In the genomic region with DNA sequence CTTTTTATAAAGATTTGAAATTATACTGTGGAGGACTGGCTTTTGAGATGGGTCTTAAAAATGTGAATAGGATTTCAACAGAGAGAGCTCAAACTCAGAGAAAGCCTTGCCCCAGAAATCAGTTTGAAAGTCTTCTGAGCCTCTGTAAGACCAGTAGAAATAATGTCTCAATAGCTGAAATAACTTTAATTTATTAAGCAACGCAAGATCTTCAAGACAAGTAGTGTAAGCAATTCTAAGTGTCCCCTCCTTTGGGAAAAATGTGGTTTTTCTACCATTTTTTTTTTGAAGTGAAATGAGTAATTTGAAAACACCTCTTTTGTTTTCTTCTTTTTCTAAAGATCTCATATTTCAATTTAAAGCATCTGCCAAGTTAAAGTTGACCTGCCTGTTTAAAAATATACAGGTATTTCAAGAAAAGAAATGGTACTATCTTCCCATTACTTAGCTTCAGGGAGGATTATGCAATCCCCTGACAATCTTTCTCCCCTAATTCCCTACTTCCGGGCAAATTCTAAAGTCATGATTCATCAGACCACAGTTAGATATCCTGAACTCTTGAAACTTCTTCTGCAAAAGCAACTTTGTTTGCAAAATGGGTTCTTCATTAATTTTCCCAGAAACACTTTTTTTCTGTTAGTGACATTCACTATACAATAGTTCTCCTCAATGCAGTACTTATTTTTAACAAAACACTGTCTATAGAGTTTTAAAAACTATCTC, we compare ENCODE assay signal across 1 cellular context.
TF ChIP-seq lines count a peak whose summit lies in the region.

No MANE protein-coding gene starts in this region.

TF ChIP-seq in K562, 482 proteins besides CTCF, POLR2A, EP300 and RAD21 (continued from another document):
- TF ChIP-seq, protein P1, sequence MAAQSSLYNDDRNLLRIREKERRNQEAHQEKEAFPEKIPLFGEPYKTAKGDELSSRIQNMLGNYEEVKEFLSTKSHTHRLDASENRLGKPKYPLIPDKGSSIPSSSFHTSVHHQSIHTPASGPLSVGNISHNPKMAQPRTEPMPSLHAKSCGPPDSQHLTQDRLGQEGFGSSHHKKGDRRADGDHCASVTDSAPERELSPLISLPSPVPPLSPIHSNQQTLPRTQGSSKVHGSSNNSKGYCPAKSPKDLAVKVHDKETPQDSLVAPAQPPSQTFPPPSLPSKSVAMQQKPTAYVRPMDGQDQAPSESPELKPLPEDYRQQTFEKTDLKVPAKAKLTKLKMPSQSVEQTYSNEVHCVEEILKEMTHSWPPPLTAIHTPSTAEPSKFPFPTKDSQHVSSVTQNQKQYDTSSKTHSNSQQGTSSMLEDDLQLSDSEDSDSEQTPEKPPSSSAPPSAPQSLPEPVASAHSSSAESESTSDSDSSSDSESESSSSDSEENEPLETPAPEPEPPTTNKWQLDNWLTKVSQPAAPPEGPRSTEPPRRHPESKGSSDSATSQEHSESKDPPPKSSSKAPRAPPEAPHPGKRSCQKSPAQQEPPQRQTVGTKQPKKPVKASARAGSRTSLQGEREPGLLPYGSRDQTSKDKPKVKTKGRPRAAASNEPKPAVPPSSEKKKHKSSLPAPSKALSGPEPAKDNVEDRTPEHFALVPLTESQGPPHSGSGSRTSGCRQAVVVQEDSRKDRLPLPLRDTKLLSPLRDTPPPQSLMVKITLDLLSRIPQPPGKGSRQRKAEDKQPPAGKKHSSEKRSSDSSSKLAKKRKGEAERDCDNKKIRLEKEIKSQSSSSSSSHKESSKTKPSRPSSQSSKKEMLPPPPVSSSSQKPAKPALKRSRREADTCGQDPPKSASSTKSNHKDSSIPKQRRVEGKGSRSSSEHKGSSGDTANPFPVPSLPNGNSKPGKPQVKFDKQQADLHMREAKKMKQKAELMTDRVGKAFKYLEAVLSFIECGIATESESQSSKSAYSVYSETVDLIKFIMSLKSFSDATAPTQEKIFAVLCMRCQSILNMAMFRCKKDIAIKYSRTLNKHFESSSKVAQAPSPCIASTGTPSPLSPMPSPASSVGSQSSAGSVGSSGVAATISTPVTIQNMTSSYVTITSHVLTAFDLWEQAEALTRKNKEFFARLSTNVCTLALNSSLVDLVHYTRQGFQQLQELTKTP (IDR thresholded peaks at IDR 0.05; ENCODE audit: low read depth in 1 of 2, partially characterized antibody in 2 of 2) = peak; percentile 67 to 85
- TF ChIP-seq ARID2 (IDR thresholded peaks at IDR 0.05) (no peak), HEY1 (CRISPR knock-in tag; IDR thresholded peaks at IDR 0.05; ENCODE audit: borderline replicate concordance) (no peak), MTA1 (IDR thresholded peaks at IDR 0.05; ENCODE audit: borderline replicate concordance) (peak; percentile 54; the same call in 1 of the 2 replicates), FOXA3 (CRISPR knock-in tag; conservative IDR thresholded peaks at IDR 0.05 in 1 of 2, IDR thresholded peaks at IDR 0.05 in 1 of 2) (no peak), NR2C2 (CRISPR knock-in tag; IDR thresholded peaks at IDR 0.05) (no peak), NR2C2 (tag; IDR thresholded peaks at IDR 0.05) (peak; percentile 16; the same call in 1 of the 2 replicates), ELF4 (CRISPR knock-in tag; IDR thresholded peaks at IDR 0.05) (no peak), ARNT (IDR thresholded peaks at IDR 0.05) (peak in 1 of 2 experiments; percentile 44; a peak in 1 of 4 replicates), SMARCE1 (IDR thresholded peaks at IDR 0.05) (peak; percentile 90), SMAD1 (IDR thresholded peaks at IDR 0.05; ENCODE audit: low read depth, low read length, partially characterized antibody) (no peak), FOS (IDR thresholded peaks at IDR 0.05; ENCODE audit: extremely low read depth, insufficient read length) (no peak), TAL1 (IDR thresholded peaks at IDR 0.05) (0 out of 2 replicates have a peak, but pooled peaks have one; percentile 21), XRCC4 (IDR thresholded peaks at IDR 0.05; ENCODE audit: extremely low read depth, insufficient read depth, insufficient read length) (no peak), CC2D1A (IDR thresholded peaks at IDR 0.05) (peak; percentile 55; the same call in 1 of the 2 replicates), ZNF644 (tag; IDR thresholded peaks at IDR 0.05; ENCODE audit: low read depth) (0 out of 2 replicates have a peak, but pooled peaks have one; percentile 36), ZNF3 (CRISPR knock-in tag; IDR thresholded peaks at IDR 0.05) (no peak), PYGO2 (tag; IDR thresholded peaks at IDR 0.05) (no peak), SMARCA4 (IDR thresholded peaks at IDR 0.05) (peak; percentile 93), BCOR (IDR thresholded peaks at IDR 0.05) (no peak)
- TF ChIP-seq, protein P2, sequence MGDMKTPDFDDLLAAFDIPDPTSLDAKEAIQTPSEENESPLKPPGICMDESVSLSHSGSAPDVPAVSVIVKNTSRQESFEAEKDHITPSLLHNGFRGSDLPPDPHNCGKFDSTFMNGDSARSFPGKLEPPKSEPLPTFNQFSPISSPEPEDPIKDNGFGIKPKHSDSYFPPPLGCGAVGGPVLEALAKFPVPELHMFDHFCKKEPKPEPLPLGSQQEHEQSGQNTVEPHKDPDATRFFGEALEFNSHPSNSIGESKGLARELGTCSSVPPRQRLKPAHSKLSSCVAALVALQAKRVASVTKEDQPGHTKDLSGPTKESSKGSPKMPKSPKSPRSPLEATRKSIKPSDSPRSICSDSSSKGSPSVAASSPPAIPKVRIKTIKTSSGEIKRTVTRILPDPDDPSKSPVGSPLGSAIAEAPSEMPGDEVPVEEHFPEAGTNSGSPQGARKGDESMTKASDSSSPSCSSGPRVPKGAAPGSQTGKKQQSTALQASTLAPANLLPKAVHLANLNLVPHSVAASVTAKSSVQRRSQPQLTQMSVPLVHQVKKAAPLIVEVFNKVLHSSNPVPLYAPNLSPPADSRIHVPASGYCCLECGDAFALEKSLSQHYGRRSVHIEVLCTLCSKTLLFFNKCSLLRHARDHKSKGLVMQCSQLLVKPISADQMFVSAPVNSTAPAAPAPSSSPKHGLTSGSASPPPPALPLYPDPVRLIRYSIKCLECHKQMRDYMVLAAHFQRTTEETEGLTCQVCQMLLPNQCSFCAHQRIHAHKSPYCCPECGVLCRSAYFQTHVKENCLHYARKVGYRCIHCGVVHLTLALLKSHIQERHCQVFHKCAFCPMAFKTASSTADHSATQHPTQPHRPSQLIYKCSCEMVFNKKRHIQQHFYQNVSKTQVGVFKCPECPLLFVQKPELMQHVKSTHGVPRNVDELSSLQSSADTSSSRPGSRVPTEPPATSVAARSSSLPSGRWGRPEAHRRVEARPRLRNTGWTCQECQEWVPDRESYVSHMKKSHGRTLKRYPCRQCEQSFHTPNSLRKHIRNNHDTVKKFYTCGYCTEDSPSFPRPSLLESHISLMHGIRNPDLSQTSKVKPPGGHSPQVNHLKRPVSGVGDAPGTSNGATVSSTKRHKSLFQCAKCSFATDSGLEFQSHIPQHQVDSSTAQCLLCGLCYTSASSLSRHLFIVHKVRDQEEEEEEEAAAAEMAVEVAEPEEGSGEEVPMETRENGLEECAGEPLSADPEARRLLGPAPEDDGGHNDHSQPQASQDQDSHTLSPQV (IDR thresholded peaks at IDR 0.05) = peak; percentile 53; the same call in 1 of the 2 replicates
- TF ChIP-seq, protein P3, sequence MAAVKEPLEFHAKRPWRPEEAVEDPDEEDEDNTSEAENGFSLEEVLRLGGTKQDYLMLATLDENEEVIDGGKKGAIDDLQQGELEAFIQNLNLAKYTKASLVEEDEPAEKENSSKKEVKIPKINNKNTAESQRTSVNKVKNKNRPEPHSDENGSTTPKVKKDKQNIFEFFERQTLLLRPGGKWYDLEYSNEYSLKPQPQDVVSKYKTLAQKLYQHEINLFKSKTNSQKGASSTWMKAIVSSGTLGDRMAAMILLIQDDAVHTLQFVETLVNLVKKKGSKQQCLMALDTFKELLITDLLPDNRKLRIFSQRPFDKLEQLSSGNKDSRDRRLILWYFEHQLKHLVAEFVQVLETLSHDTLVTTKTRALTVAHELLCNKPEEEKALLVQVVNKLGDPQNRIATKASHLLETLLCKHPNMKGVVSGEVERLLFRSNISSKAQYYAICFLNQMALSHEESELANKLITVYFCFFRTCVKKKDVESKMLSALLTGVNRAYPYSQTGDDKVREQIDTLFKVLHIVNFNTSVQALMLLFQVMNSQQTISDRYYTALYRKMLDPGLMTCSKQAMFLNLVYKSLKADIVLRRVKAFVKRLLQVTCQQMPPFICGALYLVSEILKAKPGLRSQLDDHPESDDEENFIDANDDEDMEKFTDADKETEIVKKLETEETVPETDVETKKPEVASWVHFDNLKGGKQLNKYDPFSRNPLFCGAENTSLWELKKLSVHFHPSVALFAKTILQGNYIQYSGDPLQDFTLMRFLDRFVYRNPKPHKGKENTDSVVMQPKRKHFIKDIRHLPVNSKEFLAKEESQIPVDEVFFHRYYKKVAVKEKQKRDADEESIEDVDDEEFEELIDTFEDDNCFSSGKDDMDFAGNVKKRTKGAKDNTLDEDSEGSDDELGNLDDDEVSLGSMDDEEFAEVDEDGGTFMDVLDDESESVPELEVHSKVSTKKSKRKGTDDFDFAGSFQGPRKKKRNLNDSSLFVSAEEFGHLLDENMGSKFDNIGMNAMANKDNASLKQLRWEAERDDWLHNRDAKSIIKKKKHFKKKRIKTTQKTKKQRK (IDR thresholded peaks at IDR 0.05; ENCODE audit: borderline replicate concordance, low read depth, low read length) = no peak
- TF ChIP-seq, protein P4, sequence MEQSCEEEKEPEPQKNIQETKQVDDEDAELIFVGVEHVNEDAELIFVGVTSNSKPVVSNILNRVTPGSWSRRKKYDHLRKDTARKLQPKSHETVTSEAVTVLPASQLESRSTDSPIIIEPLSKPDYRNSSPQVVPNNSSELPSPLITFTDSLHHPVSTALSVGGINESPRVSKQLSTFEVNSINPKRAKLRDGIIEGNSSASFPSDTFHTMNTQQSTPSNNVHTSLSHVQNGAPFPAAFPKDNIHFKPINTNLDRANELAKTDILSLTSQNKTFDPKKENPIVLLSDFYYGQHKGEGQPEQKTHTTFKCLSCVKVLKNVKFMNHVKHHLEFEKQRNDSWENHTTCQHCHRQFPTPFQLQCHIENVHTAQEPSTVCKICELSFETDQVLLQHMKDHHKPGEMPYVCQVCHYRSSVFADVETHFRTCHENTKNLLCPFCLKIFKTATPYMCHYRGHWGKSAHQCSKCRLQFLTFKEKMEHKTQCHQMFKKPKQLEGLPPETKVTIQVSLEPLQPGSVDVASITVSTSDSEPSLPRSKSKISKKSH (CRISPR knock-in tag; IDR thresholded peaks at IDR 0.05) = no peak
- TF ChIP-seq, protein P5, sequence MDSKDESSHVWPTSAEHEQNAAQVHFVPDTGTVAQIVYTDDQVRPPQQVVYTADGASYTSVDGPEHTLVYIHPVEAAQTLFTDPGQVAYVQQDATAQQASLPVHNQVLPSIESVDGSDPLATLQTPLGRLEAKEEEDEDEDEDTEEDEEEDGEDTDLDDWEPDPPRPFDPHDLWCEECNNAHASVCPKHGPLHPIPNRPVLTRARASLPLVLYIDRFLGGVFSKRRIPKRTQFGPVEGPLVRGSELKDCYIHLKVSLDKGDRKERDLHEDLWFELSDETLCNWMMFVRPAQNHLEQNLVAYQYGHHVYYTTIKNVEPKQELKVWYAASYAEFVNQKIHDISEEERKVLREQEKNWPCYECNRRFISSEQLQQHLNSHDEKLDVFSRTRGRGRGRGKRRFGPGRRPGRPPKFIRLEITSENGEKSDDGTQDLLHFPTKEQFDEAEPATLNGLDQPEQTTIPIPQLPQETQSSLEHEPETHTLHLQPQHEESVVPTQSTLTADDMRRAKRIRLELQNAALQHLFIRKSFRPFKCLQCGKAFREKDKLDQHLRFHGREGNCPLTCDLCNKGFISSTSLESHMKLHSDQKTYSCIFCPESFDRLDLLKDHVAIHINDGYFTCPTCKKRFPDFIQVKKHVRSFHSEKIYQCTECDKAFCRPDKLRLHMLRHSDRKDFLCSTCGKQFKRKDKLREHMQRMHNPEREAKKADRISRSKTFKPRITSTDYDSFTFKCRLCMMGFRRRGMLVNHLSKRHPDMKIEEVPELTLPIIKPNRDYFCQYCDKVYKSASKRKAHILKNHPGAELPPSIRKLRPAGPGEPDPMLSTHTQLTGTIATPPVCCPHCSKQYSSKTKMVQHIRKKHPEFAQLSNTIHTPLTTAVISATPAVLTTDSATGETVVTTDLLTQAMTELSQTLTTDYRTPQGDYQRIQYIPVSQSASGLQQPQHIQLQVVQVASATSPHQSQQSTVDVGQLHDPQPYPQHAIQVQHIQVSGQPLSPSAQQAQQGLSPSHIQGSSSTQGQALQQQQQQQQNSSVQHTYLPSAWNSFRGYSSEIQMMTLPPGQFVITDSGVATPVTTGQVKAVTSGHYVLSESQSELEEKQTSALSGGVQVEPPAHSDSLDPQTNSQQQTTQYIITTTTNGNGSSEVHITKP (IDR thresholded peaks at IDR 0.05; ENCODE audit: partially characterized antibody) = peak; percentile 25
